In the genomic region with DNA sequence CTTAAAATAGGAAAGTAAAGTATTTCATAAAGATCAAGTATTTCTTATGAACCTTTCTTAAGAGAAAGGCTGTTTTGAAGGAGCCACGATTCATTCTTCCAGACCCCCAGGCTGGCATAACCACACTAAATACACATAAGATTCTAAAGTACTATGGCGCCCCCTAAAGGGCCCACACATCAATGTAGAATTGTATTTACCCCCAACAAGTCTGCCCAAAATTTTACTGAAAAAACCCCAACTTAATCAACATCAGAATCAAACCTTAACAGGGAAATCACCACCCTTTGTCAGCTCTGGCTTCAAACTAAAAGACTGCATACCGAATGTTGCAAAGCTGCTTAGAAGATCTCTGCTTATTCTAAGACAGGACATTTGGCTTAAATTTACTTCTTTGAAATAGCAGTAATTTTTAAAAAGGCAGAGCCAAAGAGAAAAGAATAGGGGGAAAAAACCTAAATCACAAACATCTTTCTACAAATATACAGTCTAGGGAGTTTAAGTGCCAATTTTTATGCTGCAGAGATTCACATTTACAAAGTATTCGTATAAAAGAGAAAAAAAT, we compare ENCODE assay signal across 9 cellular contexts. TPM values are rescaled to one million over a fixed set of nuclear protein-coding genes. Genes with fewer than 3 reads are reported as not detected.
A peak's percentile ranks its signal among the peaks of the same experiment; 100 is the strongest.
DNase-seq lines count a peak whose midpoint lies in the region; ATAC-seq, FAIRE-seq and TF ChIP-seq lines count a peak whose summit lies in the region.
"Had no signal": no experiment of that assay in that cellular context is flagged by ENCODE, and none has a peak within 500 bp of the region (broad histone marks: within the 10 kb centered on the region; RNA-seq: fewer than 3 reads in every experiment).

No MANE protein-coding gene starts in this region.

- H3K27me3 Mint-ChIP-seq in activated T-cell treated with anti-CD3 and anti-CD28 coated beads, Interleukin-2, amount 50 U/mL, for 24 hours = no peaks in the 10 kb centered on the region

- ATAC-seq in GM21529 (IDR thresholded peaks at IDR 0.05; ENCODE audit: unreplicated experiment) = no peak

- no peak overlapping the region for H3K4me3 Mint-ChIP-seq in activated T-cell treated with anti-CD3 and anti-CD28 coated beads, Interleukin-2, amount 50 U/mL, for 24 hours

- no peak overlapping the region for H3K4me3 ChIP-seq in fibroblast of villous mesenchyme (ENCODE audit: low read depth, low read length)

- peaks cover 96% of the 10 kb centered on the region for H3K36me3 Mint-ChIP-seq in activated T-cell treated with anti-CD3 and anti-CD28 coated beads, Interleukin-2, amount 50 U/mL, for 24 hours (ENCODE audit: low read depth)

- DNase-seq in activated T-cell treated with anti-CD3 and anti-CD28 coated beads for 4 hours (peak; percentile 33), NCI-H1105 (lab: John Stamatoyannopoulos, UW) (peak; percentile 46), fibroblast of villous mesenchyme (ENCODE audit: low read depth) (peak; percentile 55), urothelium cell line (ENCODE audit: low spot score) (no peak)
- DNase-seq in activated T-cell treated with anti-CD3 and anti-CD28 coated beads, Interleukin-2, amount 50 U/mL, for 24 hours = no peak
- peak; percentile 25 to 36 for DNase-seq in activated CD4-positive, alpha-beta T cell treated with anti-CD3 and anti-CD28 coated beads, Interleukin-2, amount 50 U/mL, for 4 hours
- peak; percentile 25 for DNase-seq in stimulated activated CD4-positive, alpha-beta T cell treated with anti-CD3 and anti-CD28 coated beads, Interleukin-1b, Interleukin-23, amount 100 ng/mL, for 48 hours

- H3K9me3 Mint-ChIP-seq in activated T-cell treated with anti-CD3 and anti-CD28 coated beads, Interleukin-2, amount 50 U/mL, for 24 hours = no peaks in the 10 kb centered on the region

- TF ChIP-seq CTCF in fibroblast of villous mesenchyme (IDR thresholded peaks at IDR 0.05; ENCODE audit: insufficient read depth, low read depth, low read length) = peak; percentile 59

- H3K27ac Mint-ChIP-seq in activated T-cell treated with anti-CD3 and anti-CD28 coated beads, Interleukin-2, amount 50 U/mL, for 24 hours = no peak overlapping the region

- no peak for FAIRE-seq in urothelium cell line (lab: Jason Lieb, UNC)
- FAIRE-seq: colon had no signal

- H3K4me1 Mint-ChIP-seq in activated T-cell treated with anti-CD3 and anti-CD28 coated beads, Interleukin-2, amount 50 U/mL, for 24 hours (ENCODE audit: low read depth) = peaks cover 17% of the 10 kb centered on the region

RNA-seq across cellular contexts. Expression of gene BCL2, which starts 20.4 kb away (rescaled TPM):
- 0.64 and 0.86 TPM in 2 replicates for total RNA-seq in fibroblast of villous mesenchyme

RNA-seq across cellular contexts. Expression of gene KDSR, which starts 27.0 kb away (rescaled TPM):
- 26.8 and 31.2 TPM in 2 replicates for total RNA-seq in fibroblast of villous mesenchyme

Comparison
In these comparisons a context has a peak if more than half of its experiments do, and no peak if none do; other contexts are left out.
1. DNase-seq: peak in activated T-cell treated with anti-CD3 and anti-CD28 coated beads for 4 hours (single experiment), NCI-H1105 (single experiment), activated CD4-positive, alpha-beta T cell treated with anti-CD3 and anti-CD28 coated beads, Interleukin-2, amount 50 U/mL, for 4 hours (2 of 2), fibroblast of villous mesenchyme (single experiment) and stimulated activated CD4-positive, alpha-beta T cell treated with anti-CD3 and anti-CD28 coated beads, Interleukin-1b, Interleukin-23, amount 100 ng/mL, for 48 hours (single experiment); none in activated T-cell treated with anti-CD3 and anti-CD28 coated beads, Interleukin-2, amount 50 U/mL, for 24 hours (single experiment) and urothelium cell line (single experiment).